Comparison of ENCODE assay signal across 23 cellular contexts in genomic region chr12:69274861-69275260, GRCh38. TPM values are rescaled to one million over a fixed set of nuclear protein-coding genes. Genes with fewer than 3 reads are reported as not detected.
DNase-seq lines count a peak whose midpoint lies in the region; ATAC-seq, FAIRE-seq and TF ChIP-seq lines count a peak whose summit lies in the region.
"Had no signal": no experiment of that assay in that cellular context is flagged by ENCODE, and none has a peak within 500 bp of the region (broad histone marks: within the 10 kb centered on the region; RNA-seq: fewer than 3 reads in every experiment).

No MANE protein-coding gene starts in this region.

- FAIRE-seq in endothelial cell of umbilical vein (lab: Jason Lieb, UNC), result no peak
- FAIRE-seq in GM19239 (lab: Jason Lieb, UNC), result no peak
- FAIRE-seq: endometrium had no signal

- TF ChIP-seq CTCF in endothelial cell of umbilical vein (IDR thresholded peaks at IDR 0.05; ENCODE audit: extremely low read depth in 1 of 2, insufficient read depth in 1 of 2, low read depth in 1 of 2, low read length in 2 of 2), result no peak

- no peak overlapping the region for H3K4me2 ChIP-seq in endothelial cell of umbilical vein (ENCODE audit: insufficient read depth, low read length)
- H3K4me2 ChIP-seq: GM23338 had no signal

- dilution Hi-C loops in endothelial cell of umbilical vein (cut with MboI; ENCODE audit: extremely low pct_ligation_motif_present, low sequenced_read_pairs), result no loop called here

- ATAC-seq in activated T-cell treated with anti-CD3 and anti-CD28 coated beads, Interleukin-2, amount 50 U/mL, for 72 hours (replicated peaks in 1 of 2), result no peak

- peak overlapping the region; percentile 24 for H3K27ac Mint-ChIP-seq in activated T-cell treated with anti-CD3 and anti-CD28 coated beads, Interleukin-2, amount 50 U/mL, for 24 hours
- no peak overlapping the region for H3K27ac Mint-ChIP-seq in activated T-cell treated with anti-CD3 and anti-CD28 coated beads, Interleukin-2, amount 50 U/mL, for 72 hours
- H3K27ac Mint-ChIP-seq: GM23338 had no signal

- no peaks in the 10 kb centered on the region for H3K27me3 ChIP-seq in endothelial cell of umbilical vein (ENCODE audit: control insufficient read depth in 2 of 2, insufficient read depth in 2 of 2, low read length in 2 of 2)
- H3K27me3 ChIP-seq: vagina had no signal

- no peaks in the 10 kb centered on the region for H3K79me2 ChIP-seq in endothelial cell of umbilical vein (ENCODE audit: control insufficient read depth, insufficient read depth, low read length)

- no peak overlapping the region for H2AFZ ChIP-seq in endothelial cell of umbilical vein (ENCODE audit: low read depth, low read length)
- H2AFZ ChIP-seq: GM23338 had no signal

- no peaks in the 10 kb centered on the region for H3K4me1 ChIP-seq in endothelial cell of umbilical vein (ENCODE audit: control insufficient read depth, extremely low read depth, insufficient read depth, low read length)

- no peak overlapping the region for H3K4me3 Mint-ChIP-seq in activated T-cell treated with anti-CD3 and anti-CD28 coated beads, Interleukin-2, amount 50 U/mL, for 24 hours
- H3K4me3 Mint-ChIP-seq in activated T-cell treated with anti-CD3 and anti-CD28 coated beads, Interleukin-2, amount 50 U/mL, for 72 hours, result no peak overlapping the region
- H3K4me3 Mint-ChIP-seq: GM23338, memory B cell, nephron progenitor cell had no signal

- H4K20me1 ChIP-seq in endothelial cell of umbilical vein (replicated peaks; ENCODE audit: control insufficient read depth, extremely low read depth, insufficient read depth, low read length), result no peaks in the 10 kb centered on the region

- intact Hi-C loops in endothelial cell of umbilical vein (cut with micrococcal nuclease), result no loop called here

- CTCF ChIA-PET in endothelial cell of umbilical vein (lab: Charles Lee), result interaction anchor here (0.9 to 1.3 kb wide), 4 partner anchors 10 to 21 kb away, joined by 3 to 6 read pairs (median 5); no protein-coding TSS in a partner anchor

- H3K36me3 Mint-ChIP-seq in activated T-cell treated with anti-CD3 and anti-CD28 coated beads, Interleukin-2, amount 50 U/mL, for 24 hours (ENCODE audit: low read depth), result peaks cover 44% of the 10 kb centered on the region
- H3K36me3 Mint-ChIP-seq in activated T-cell treated with anti-CD3 and anti-CD28 coated beads, Interleukin-2, amount 50 U/mL, for 72 hours (ENCODE audit: insufficient read depth in 2 of 2), result peaks cover 0 to 2% of the 10 kb centered on the region in 2 donors

- H3K27ac ChIP-seq in endothelial cell of umbilical vein (ENCODE audit: insufficient read depth, low read depth, low read length), result no peak overlapping the region
- H3K27ac ChIP-seq: vagina had no signal

- peaks cover 0 to 8% of the 10 kb centered on the region in 2 experiments for H3K36me3 ChIP-seq in endothelial cell of umbilical vein (ENCODE audit: control insufficient read depth in 2 of 2, extremely low read depth in 1 of 2, insufficient read depth in 2 of 2, low read length in 2 of 2)

- no peak overlapping the region for H3K9ac ChIP-seq in endothelial cell of umbilical vein (replicated peaks; ENCODE audit: extremely low read depth, insufficient read depth, low read length)

- no peaks in the 10 kb centered on the region for H3K9me1 ChIP-seq in endothelial cell of umbilical vein (replicated peaks; ENCODE audit: control insufficient read depth, extremely low read depth, insufficient read depth, low read length)

- no peaks in the 10 kb centered on the region for H3K9me3 Mint-ChIP-seq in activated T-cell treated with anti-CD3 and anti-CD28 coated beads, Interleukin-2, amount 50 U/mL, for 24 hours
- no peaks in the 10 kb centered on the region for H3K9me3 Mint-ChIP-seq in activated T-cell treated with anti-CD3 and anti-CD28 coated beads, Interleukin-2, amount 50 U/mL, for 72 hours
- H3K9me3 Mint-ChIP-seq: activated naive CD8-positive, alpha-beta T cell treated with anti-CD3 and anti-CD28 coated beads, Interleukin-2, amount 10 ng/mL, durations not matched to agents 7 days and 5 days; GM23338; memory B cell; nephron progenitor cell had no signal

- BruUV-seq in endothelial cell of umbilical vein (replicated peaks; lab: Mats Ljungman, UMichigan), result no TSS peak

- peaks cover 53% of the 10 kb centered on the region for H3K4me1 Mint-ChIP-seq in activated T-cell treated with anti-CD3 and anti-CD28 coated beads, Interleukin-2, amount 50 U/mL, for 24 hours (ENCODE audit: low read depth)
- peaks cover 33% of the 10 kb centered on the region for H3K4me1 Mint-ChIP-seq in activated T-cell treated with anti-CD3 and anti-CD28 coated beads, Interleukin-2, amount 50 U/mL, for 72 hours (ENCODE audit: low read depth)
- H3K4me1 Mint-ChIP-seq: nephron progenitor cell had no signal

- H3K27me3 Mint-ChIP-seq in activated T-cell treated with anti-CD3 and anti-CD28 coated beads, Interleukin-2, amount 50 U/mL, for 24 hours, result no peaks in the 10 kb centered on the region
- no peaks in the 10 kb centered on the region for H3K27me3 Mint-ChIP-seq in activated T-cell treated with anti-CD3 and anti-CD28 coated beads, Interleukin-2, amount 50 U/mL, for 72 hours (ENCODE audit: low read depth)
- H3K27me3 Mint-ChIP-seq: activated naive CD8-positive, alpha-beta T cell treated with anti-CD3 and anti-CD28 coated beads, Interleukin-2, amount 10 ng/mL, durations not matched to agents 7 days and 5 days; CD4-positive, alpha-beta memory T cell; memory B cell had no signal

- TF ChIP-seq POLR2A in endothelial cell of umbilical vein (IDR thresholded peaks at IDR 0.05; ENCODE audit: low read depth, low read length), result no peak

- no peak for DNase-seq in activated T-cell treated with anti-CD3 and anti-CD28 coated beads, Interleukin-2, amount 50 U/mL, for 24 hours
- DNase-seq in activated T-cell treated with anti-CD3 and anti-CD28 coated beads, Interleukin-2, amount 50 U/mL, for 72 hours, result no peak
- DNase-seq in RPMI7951 (ENCODE audit: low read depth) (peak; percentile 24), endothelial cell of umbilical vein (ENCODE audit: low read depth, low spot score) (peak; percentile 54), renal cortical epithelial cell (ENCODE audit: low read depth) (peak; percentile 12), inferior parietal cortex (ENCODE audit: extremely low spot score) (no peak), GM19239 (ENCODE audit: insufficient read length, low spot score) (no peak)
- no peak for DNase-seq in activated CD4-positive, alpha-beta T cell treated with anti-CD3 and anti-CD28 coated beads for 4 hours
- DNase-seq: ACHN; activated CD4-positive, alpha-beta T cell treated with anti-CD3 and anti-CD28 coated beads for 48 hours; activated naive CD8-positive, alpha-beta T cell treated with anti-CD3 and anti-CD28 coated beads, Interleukin-2, amount 10 ng/mL, durations not matched to agents 7 days and 5 days; activated T-cell treated with anti-CD3 and anti-CD28 coated beads, Interleukin-2, amount 50 U/mL, for 1 hour; NCI-H2227 treated with DMSO at 0.1 percent for 48 hours; nephron progenitor cell; retina; SHP77 treated with DMSO at 0.1 percent for 48 hours; stimulated activated CD4-positive, alpha-beta T cell treated with anti-CD3 and anti-CD28 coated beads, Interleukin-2, amount 100 ng/mL, for 24 hours; T1000 had no signal

- H3K9me3 ChIP-seq in endothelial cell of umbilical vein (replicated peaks; ENCODE audit: control insufficient read depth, insufficient read depth, low read length), result no peaks in the 10 kb centered on the region
- H3K9me3 ChIP-seq: vagina had no signal

- POLR2A ChIA-PET in endothelial cell of umbilical vein (lab: Charles Lee), result no interaction called here

- no peak overlapping the region for H3K4me3 ChIP-seq in endothelial cell of umbilical vein (replicated peaks in 1 of 3; ENCODE audit: insufficient read depth in 1 of 3, low read depth in 1 of 3, low read length in 3 of 3)
- H3K4me3 ChIP-seq: GM23338, vagina had no signal

TF ChIP-seq in endothelial cell of umbilical vein, 7 proteins besides CTCF, POLR2A, EP300 and RAD21:
- TF ChIP-seq MAX (IDR thresholded peaks at IDR 0.05; ENCODE audit: insufficient read depth, insufficient read length) (no peak), FOS (IDR thresholded peaks at IDR 0.05; ENCODE audit: borderline replicate concordance, insufficient read depth, low read length) (peak; percentile 43)

RNA-seq across cellular contexts. Expression of gene CPSF6, which starts 35.5 kb away (rescaled TPM):
- total RNA-seq in activated T-cell treated with anti-CD3 and anti-CD28 coated beads, Interleukin-2, amount 50 U/mL, for 72 hours, result 10 to 100 TPM; 86.1 to 97.2 TPM
- total RNA-seq in RPMI7951 (2014; rRNA removed; shearing (Covaris generic)), result 24.3 and 26.0 TPM in 2 replicates
- 86.2 and 91.7 TPM in 2 replicates for total RNA-seq in endothelial cell of umbilical vein
- 53.8 and 55.8 TPM in 2 replicates for polyA plus RNA-seq in endothelial cell of umbilical vein
- polyA plus RNA-seq in endothelial cell of umbilical vein (2011; cell fraction: cytosol; rRNA removed), result 39.1 and 41.8 TPM in 2 replicates
- 65.2 and 82.8 TPM in 2 replicates for polyA plus RNA-seq in endothelial cell of umbilical vein (2011; cell fraction: nucleus; rRNA removed)
- polyA plus RNA-seq in endothelial cell of umbilical vein (2012), result 72.0 and 120 TPM in 2 replicates
- polyA minus RNA-seq in endothelial cell of umbilical vein, result 66.2 and 72.7 TPM in 2 replicates
- 52.5 TPM for polyA minus RNA-seq in endothelial cell of umbilical vein (2011; cell fraction: cytosol; rRNA and poly(A)+ RNA removed)
- 75.4 and 77.7 TPM in 2 replicates for polyA minus RNA-seq in endothelial cell of umbilical vein (2011; cell fraction: nucleus; rRNA and poly(A)+ RNA removed)
- total RNA-seq in renal cortical epithelial cell, result 15.5 and 30.2 TPM in 2 replicates

Comparison
In these comparisons a context has a peak if more than half of its experiments do, and no peak if none do; other contexts are left out.
1. DNase-seq: peak in RPMI7951 (single experiment), endothelial cell of umbilical vein (single experiment) and renal cortical epithelial cell (single experiment); none in activated T-cell treated with anti-CD3 and anti-CD28 coated beads, Interleukin-2, amount 50 U/mL, for 24 hours (single experiment), activated T-cell treated with anti-CD3 and anti-CD28 coated beads, Interleukin-2, amount 50 U/mL, for 72 hours (0 of 2), inferior parietal cortex (single experiment), activated CD4-positive, alpha-beta T cell treated with anti-CD3 and anti-CD28 coated beads for 4 hours (0 of 2) and GM19239 (single experiment).